In the genomic region with DNA sequence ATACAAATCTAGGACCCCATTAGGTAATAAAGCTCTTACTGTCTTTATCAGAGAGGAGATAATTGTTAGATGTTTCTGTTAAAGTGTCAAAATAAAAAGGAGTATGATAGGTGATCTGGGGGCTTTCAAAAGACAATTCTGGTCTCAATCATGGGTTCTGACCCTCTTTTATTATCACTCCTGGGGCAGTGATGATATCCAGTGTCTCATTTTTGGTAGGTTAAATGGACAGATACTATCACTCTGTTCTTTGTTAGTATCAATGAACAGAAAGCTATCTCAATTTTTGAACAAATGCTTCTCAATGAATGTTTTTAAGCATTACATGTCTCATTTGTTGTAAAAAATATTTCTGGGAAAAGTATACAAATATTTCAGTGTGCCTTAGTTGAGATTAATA, we compare ENCODE assay signal across 9 cellular contexts.
"Had no signal": no experiment of that assay in that cellular context is flagged by ENCODE, and none has a peak within 500 bp of the region (broad histone marks: within the 10 kb centered on the region; RNA-seq: fewer than 3 reads in every experiment).

No MANE protein-coding gene starts in this region.

- ATAC-seq: GM23338, HCT116 had no signal

- DNase-seq: GM23248, GOT3, H7, H9, HCEC 1CT, HFFc6 had no signal

- H3K4me3 ChIP-seq: GM23248, GM23338, HAP-1 had no signal

- H3K27ac ChIP-seq: GM23248 had no signal

- H3K4me1 ChIP-seq: HAP-1 had no signal

- H3K36me3 ChIP-seq: HAP-1 had no signal

- H3K9ac ChIP-seq: GM23248 had no signal

- H2AFZ ChIP-seq: GM23248, GM23338 had no signal

- H3K4me2 ChIP-seq: GM23338 had no signal

- H3K9me3 ChIP-seq: HAP-1 had no signal
